18 cellular contexts compared by ENCODE assay signal in genomic region chr11:120219935-120220746, GRCh38. TPM values are rescaled to one million over a fixed set of nuclear protein-coding genes. Genes with fewer than 3 reads are reported as not detected.
DNase-seq lines count a peak whose midpoint lies in the region; ATAC-seq and TF ChIP-seq lines count a peak whose summit lies in the region.
"Had no signal": no experiment of that assay in that cellular context is flagged by ENCODE, and none has a peak within 500 bp of the region (broad histone marks: within the 10 kb centered on the region; RNA-seq: fewer than 3 reads in every experiment).

No MANE protein-coding gene starts in this region.

- H3K4me3 ChIP-seq in MG63 (no peak overlapping the region), body of pancreas (no peak overlapping the region), mesendoderm (ENCODE audit: low read length) (no peak overlapping the region), subcutaneous abdominal adipose tissue (ENCODE audit: low read depth in 1 of 5, low read length in 5 of 5) (no peak overlapping the region)

- DNase-seq in MG63, result peak; percentile 49
- DNase-seq in body of pancreas, result no peak
- no peak for DNase-seq in mesendoderm
- DNase-seq in NCI-H187 treated with DMSO at 0.1 percent for 48 hours (lab: John Stamatoyannopoulos, UW), result no peak
- DNase-seq: activated CD8-positive, alpha-beta T cell treated with anti-CD3 and anti-CD28 coated beads for 36 hours; activated T-cell treated with anti-CD3 and anti-CD28 coated beads, Interleukin-2, amount 50 U/mL, for 4 hours; CD8-positive, alpha-beta memory T cell; DMS79; natural killer cell; NCI-H2081; NCI-H510A treated with DMSO at 0.1 percent for 48 hours; T-helper 17 cell had no signal

- no peak overlapping the region for H2BK5ac ChIP-seq in mesendoderm (ENCODE audit: low read length)

- H2BK15ac ChIP-seq in mesendoderm (replicated peaks; ENCODE audit: low read depth), result no peak overlapping the region

- H3K27me3 ChIP-seq in MG63, result no peaks in the 10 kb centered on the region
- no peaks in the 10 kb centered on the region for H3K27me3 ChIP-seq in body of pancreas
- no peaks in the 10 kb centered on the region for H3K27me3 ChIP-seq in mesendoderm (ENCODE audit: insufficient read depth, low read length, poor library complexity)
- no peaks in the 10 kb centered on the region for H3K27me3 ChIP-seq in subcutaneous abdominal adipose tissue (ENCODE audit: control insufficient read depth in 5 of 5, insufficient read depth in 4 of 5, low read length in 5 of 5)

- H3K79me1 ChIP-seq in mesendoderm (ENCODE audit: low read length), result no peaks in the 10 kb centered on the region

- H3K79me2 ChIP-seq in mesendoderm (ENCODE audit: control insufficient read depth, insufficient read depth, low read length), result no peaks in the 10 kb centered on the region

- H3K4me2 ChIP-seq in mesendoderm (ENCODE audit: low read length), result no peak overlapping the region

- H3K9me3 ChIP-seq in MG63 (no peaks in the 10 kb centered on the region), body of pancreas (no peaks in the 10 kb centered on the region), subcutaneous abdominal adipose tissue (ENCODE audit: control insufficient read depth in 5 of 5, low read length in 5 of 5) (no peaks in the 10 kb centered on the region)

- H3K56ac ChIP-seq in mesendoderm (ENCODE audit: low read length), result peak overlapping the region; percentile 17

- no peak overlapping the region for H3K23ac ChIP-seq in mesendoderm (ENCODE audit: low read length)

- H2BK120ac ChIP-seq in mesendoderm (ENCODE audit: low read depth, low read length), result no peak overlapping the region

- H3K4ac ChIP-seq in mesendoderm (ENCODE audit: low read depth, low read length), result no peak overlapping the region

- intact Hi-C loops in body of pancreas (cut with DNase I), result no loop called here

- no peak overlapping the region for H4K8ac ChIP-seq in mesendoderm (ENCODE audit: low read depth, low read length)

- H2AK5ac ChIP-seq in mesendoderm (ENCODE audit: low read length), result no peak overlapping the region

- H3K9ac ChIP-seq in mesendoderm (ENCODE audit: low read length), result no peak overlapping the region
- no peak overlapping the region for H3K9ac ChIP-seq in subcutaneous abdominal adipose tissue (ENCODE audit: low read length in 5 of 5)

- H3K4me1 ChIP-seq in body of pancreas (peaks cover 68% of the 10 kb centered on the region), mesendoderm (ENCODE audit: control insufficient read depth, low read depth, low read length) (peaks cover 2% of the 10 kb centered on the region), subcutaneous abdominal adipose tissue (ENCODE audit: control insufficient read depth in 5 of 5, insufficient read depth in 5 of 5, low read length in 5 of 5) (peaks cover 32 to 96% (median 91%) of the 10 kb centered on the region in 5 donors)

- WGBS in body of pancreas, 2 donors, result 48 to 57% methylated on average over 8 to 9 of the region's 9 CpGs
- WGBS in mesendoderm (ENCODE audit: extremely low coverage, insufficient coverage, low lambda C conversion rate), result no CpG with 5 or more reads among the region's 9 CpGs

- no peak for ATAC-seq in body of pancreas
- no peak for ATAC-seq in HG03039 (IDR thresholded peaks at IDR 0.05; ENCODE audit: unreplicated experiment)
- no peak for ATAC-seq in HG02642 (IDR thresholded peaks at IDR 0.05; ENCODE audit: poor library complexity, unreplicated experiment)
- ATAC-seq: activated CD8-positive, alpha-beta T cell treated with anti-CD3 and anti-CD28 coated beads for 36 hours; activated T-cell treated with anti-CD3 and anti-CD28 coated beads, Interleukin-2, amount 50 U/mL, for 4 hours; natural killer cell; T-helper 17 cell; WTC11 had no signal

- no peak overlapping the region for H4K5ac ChIP-seq in mesendoderm (ENCODE audit: low read length)

- H3K27ac ChIP-seq in body of pancreas (peak overlapping the region in 3 of 4 donors; percentile 7 to 47 (median 28)), mesendoderm (ENCODE audit: low read depth, low read length) (no peak overlapping the region), subcutaneous abdominal adipose tissue (ENCODE audit: low read depth, low read length) (peak overlapping the region; percentile 76)

- H3K18ac ChIP-seq in mesendoderm (ENCODE audit: low read length), result no peak overlapping the region

- H3K36me3 ChIP-seq in MG63 (peaks cover 3% of the 10 kb centered on the region; the same call in 1 of the 2 replicates), body of pancreas (replicated peaks in 1 of 2; ENCODE audit: insufficient read depth in 1 of 2, low read depth in 2 of 2) (no peaks in the 10 kb centered on the region), mesendoderm (ENCODE audit: control insufficient read depth, insufficient read depth, low read length) (no peaks in the 10 kb centered on the region), subcutaneous abdominal adipose tissue (ENCODE audit: control insufficient read depth in 5 of 5, insufficient read depth in 5 of 5, low read length in 5 of 5) (peaks cover 0 to 6% (median 2%) of the 10 kb centered on the region in 5 donors)

- TF ChIP-seq POLR2A in body of pancreas (IDR thresholded peaks at IDR 0.05), result no peak

- no peak for TF ChIP-seq CTCF in body of pancreas (IDR thresholded peaks at IDR 0.05)

RNA-seq across cellular contexts. Expression of gene OAF, which starts 9.3 kb away (rescaled TPM):
- total RNA-seq in MG63 (2014; rRNA removed; shearing (Covaris generic); ENCODE audit: low replicate concordance), result 13.5 and 35.9 TPM in 2 replicates
- 10 to 100 TPM; 53.7 to 67.7 TPM for total RNA-seq in body of pancreas
- polyA plus RNA-seq in mesendoderm (2013, experiment 1 of 2), result 0.48 TPM
- 0.36 TPM for polyA plus RNA-seq in mesendoderm (2013, experiment 2 of 2)

RNA-seq across cellular contexts. Expression of gene POU2F3, which starts 19.8 kb away (rescaled TPM):
- not detected in 2 replicates for total RNA-seq in MG63 (2014; rRNA removed; shearing (Covaris generic); ENCODE audit: low replicate concordance)
- under 1 TPM in 1 of 2 donors, not detected in 1; 0.26 TPM for total RNA-seq in body of pancreas
- 0.51 TPM for polyA plus RNA-seq in mesendoderm (2013, experiment 1 of 2)
- 0.57 TPM for polyA plus RNA-seq in mesendoderm (2013, experiment 2 of 2)
- total RNA-seq: activated CD8-positive, alpha-beta T cell treated with anti-CD3 and anti-CD28 coated beads for 36 hours; activated T-cell treated with anti-CD3 and anti-CD28 coated beads, Interleukin-2, amount 50 U/mL, for 4 hours; CD8-positive, alpha-beta memory T cell; natural killer cell; progenitor cell of endocrine pancreas; T-helper 17 cell had no signal
- polyA plus RNA-seq: CD8-positive, alpha-beta memory T cell; IgD-negative memory B cell had no signal
